ENCODE assay signal across 13 cellular contexts in genomic region chrX:12981880-12982279, GRCh38. TPM values are rescaled to one million over a fixed set of nuclear protein-coding genes. Genes with fewer than 3 reads are reported as not detected.
DNase-seq lines count a peak whose midpoint lies in the region; ATAC-seq and TF ChIP-seq lines count a peak whose summit lies in the region.
"Had no signal": no experiment of that assay in that cellular context is flagged by ENCODE, and none has a peak within 500 bp of the region (broad histone marks: within the 10 kb centered on the region; RNA-seq: fewer than 3 reads in every experiment).

No MANE protein-coding gene starts in this region.

- in situ Hi-C loops in Panc1 (cut with HindIII; ENCODE audit: low pct_unique_long_range_greater_than_20kb, low sequenced_read_pairs): no loop called here

- BruUV-seq in Panc1 (replicated peaks; lab: Mats Ljungman, UMichigan): no TSS peak

- intact Hi-C loops in Panc1 (cut with micrococcal nuclease; ENCODE audit: unreplicated experiment): loop anchor here (5.0 to 10.0 kb wide), 2 partner anchors 45 to 113 kb away; no protein-coding TSS in a partner anchor

- CTCF ChIA-PET in Panc1 (lab: Charles Lee): no interaction called here

- no peaks in the 10 kb centered on the region; the same call in 1 of the 2 replicates for H3K36me3 ChIP-seq in Panc1 (ENCODE audit: control insufficient read depth, insufficient read depth, low read length)

- no peak overlapping the region for H3K4me3 ChIP-seq in Panc1 (ENCODE audit: low read depth in 2 of 2, low read length in 2 of 2)

- H3K27ac Mint-ChIP-seq in stimulated activated naive CD8-positive, alpha-beta T cell treated with anti-CD3 and anti-CD28 coated beads, Interleukin-15, Interleukin-2, amounts not matched to agents 100 ng/mL and 50 ng/mL, for 24 hours: peak overlapping the region; percentile 84
- peak overlapping the region in 1 of 2 donors; percentile 92 for H3K27ac Mint-ChIP-seq in stimulated activated naive CD8-positive, alpha-beta T cell treated with anti-CD3 and anti-CD28 coated beads, Interleukin-15, amount 100 ng/mL, for 72 hours
- no peak overlapping the region for H3K27ac Mint-ChIP-seq in nephron progenitor cell

- peak overlapping the region; percentile 35 for H3K4me3 Mint-ChIP-seq in stimulated activated naive CD8-positive, alpha-beta T cell treated with anti-CD3 and anti-CD28 coated beads, Interleukin-15, Interleukin-2, amounts not matched to agents 100 ng/mL and 50 ng/mL, for 24 hours
- H3K4me3 Mint-ChIP-seq in stimulated activated naive CD8-positive, alpha-beta T cell treated with anti-CD3 and anti-CD28 coated beads, Interleukin-15, amount 100 ng/mL, for 72 hours: peak overlapping the region in 1 of 2 donors; percentile 61
- no peak overlapping the region for H3K4me3 Mint-ChIP-seq in nephron progenitor cell

- DNase-seq in stimulated activated naive CD8-positive, alpha-beta T cell treated with anti-CD3 and anti-CD28 coated beads, Interleukin-15, amount 100 ng/mL, for 72 hours: no peak
- no peak for DNase-seq in Panc1 (ENCODE audit: low read depth, low spot score)
- DNase-seq in dermis blood vessel endothelial cell: peak; percentile 68
- no peak for DNase-seq in nephron progenitor cell
- no peak for DNase-seq in NCI-H128 (lab: John Stamatoyannopoulos, UW; ENCODE audit: unreplicated experiment)
- DNase-seq in NCI-H1436 treated with DMSO at 0.1 percent for 48 hours (lab: John Stamatoyannopoulos, UW): no peak
- DNase-seq: activated T-cell treated with anti-CD3 and anti-CD28 coated beads, Interleukin-2, amount 50 U/mL, for 48 hours; NCI-H1092 treated with DMSO at 0.1 percent for 48 hours; stimulated activated CD4-positive, alpha-beta T cell treated with anti-CD3 and anti-CD28 coated beads, Interleukin-4, amount 100 ng/mL, for 1 hour had no signal

- ATAC-seq in stimulated activated naive CD8-positive, alpha-beta T cell treated with anti-CD3 and anti-CD28 coated beads, Interleukin-15, amount 100 ng/mL, for 72 hours: no peak
- no peak for ATAC-seq in Panc1
- ATAC-seq in GM18498 (IDR thresholded peaks at IDR 0.05; ENCODE audit: unreplicated experiment): no peak

- H3K27ac ChIP-seq in Panc1 (ENCODE audit: low read length): peak overlapping the region; percentile 91
- H3K27ac ChIP-seq: C4-2B, parathyroid adenoma had no signal

- no peaks in the 10 kb centered on the region for H3K9me3 Mint-ChIP-seq in stimulated activated naive CD8-positive, alpha-beta T cell treated with anti-CD3 and anti-CD28 coated beads, Interleukin-15, Interleukin-2, amounts not matched to agents 100 ng/mL and 50 ng/mL, for 24 hours
- peaks cover 0 to 3% of the 10 kb centered on the region in 2 donors for H3K9me3 Mint-ChIP-seq in stimulated activated naive CD8-positive, alpha-beta T cell treated with anti-CD3 and anti-CD28 coated beads, Interleukin-15, amount 100 ng/mL, for 72 hours
- peaks cover 55% of the 10 kb centered on the region for H3K9me3 Mint-ChIP-seq in nephron progenitor cell

- no peaks in the 10 kb centered on the region for H3K9me3 ChIP-seq in Panc1 (ENCODE audit: control insufficient read depth, insufficient read depth, low read depth, low read length)

- POLR2A ChIA-PET in Panc1 (lab: Charles Lee): no interaction called here

- H3K27me3 ChIP-seq in Panc1 (ENCODE audit: control insufficient read depth, insufficient read depth, low read length): no peaks in the 10 kb centered on the region

- peaks cover 91% of the 10 kb centered on the region for H3K4me1 Mint-ChIP-seq in stimulated activated naive CD8-positive, alpha-beta T cell treated with anti-CD3 and anti-CD28 coated beads, Interleukin-15, Interleukin-2, amounts not matched to agents 100 ng/mL and 50 ng/mL, for 24 hours (ENCODE audit: low read depth)
- H3K4me1 Mint-ChIP-seq in stimulated activated naive CD8-positive, alpha-beta T cell treated with anti-CD3 and anti-CD28 coated beads, Interleukin-15, amount 100 ng/mL, for 72 hours: peaks cover 70% of the 10 kb centered on the region
- peaks cover 31% of the 10 kb centered on the region for H3K4me1 Mint-ChIP-seq in nephron progenitor cell

- no peaks in the 10 kb centered on the region for H3K27me3 Mint-ChIP-seq in stimulated activated naive CD8-positive, alpha-beta T cell treated with anti-CD3 and anti-CD28 coated beads, Interleukin-15, Interleukin-2, amounts not matched to agents 100 ng/mL and 50 ng/mL, for 24 hours
- no peaks in the 10 kb centered on the region for H3K27me3 Mint-ChIP-seq in stimulated activated naive CD8-positive, alpha-beta T cell treated with anti-CD3 and anti-CD28 coated beads, Interleukin-15, amount 100 ng/mL, for 72 hours
- H3K27me3 Mint-ChIP-seq in nephron progenitor cell (ENCODE audit: low read depth, poor library complexity): peaks cover 6% of the 10 kb centered on the region

- TF ChIP-seq CTCF in Panc1 (IDR thresholded peaks at IDR 0.05) (no peak), nephron progenitor cell (IDR thresholded peaks at IDR 0.05) (no peak)

- peaks cover 14% of the 10 kb centered on the region for H3K36me3 Mint-ChIP-seq in stimulated activated naive CD8-positive, alpha-beta T cell treated with anti-CD3 and anti-CD28 coated beads, Interleukin-15, Interleukin-2, amounts not matched to agents 100 ng/mL and 50 ng/mL, for 24 hours (ENCODE audit: low read depth)
- H3K36me3 Mint-ChIP-seq in nephron progenitor cell (ENCODE audit: low read depth): peaks cover 14% of the 10 kb centered on the region

- H3K4me1 ChIP-seq in Panc1 (ENCODE audit: control insufficient read depth, insufficient read depth, low read length): peaks cover 7% of the 10 kb centered on the region; the same call in 1 of the 2 replicates
- H3K4me1 ChIP-seq: parathyroid adenoma had no signal

RNA-seq across cellular contexts. Expression of gene TMSB4X, which starts 7.0 kb away (rescaled TPM):
- total RNA-seq in Panc1 (2021; ENCODE audit: unreplicated experiment): 2,928 TPM
- 5,442 TPM for polyA plus RNA-seq in Panc1 (2012; ENCODE audit: insufficient read length)
- total RNA-seq in dermis blood vessel endothelial cell: 8,354 and 18,147 TPM in 2 replicates
